In genomic region chr2:225598426-225598825, GRCh38 we compare ENCODE assay signal across 24 cellular contexts.
DNase-seq lines count a peak whose midpoint lies in the region; ATAC-seq, FAIRE-seq and TF ChIP-seq lines count a peak whose summit lies in the region.
"Had no signal": no experiment of that assay in that cellular context is flagged by ENCODE, and none has a peak within 500 bp of the region (broad histone marks: within the 10 kb centered on the region; RNA-seq: fewer than 3 reads in every experiment).

No MANE protein-coding gene starts in this region.

- H3K9me1 ChIP-seq in K562 (ENCODE audit: control insufficient read depth, insufficient read depth, low read length): no peaks in the 10 kb centered on the region

- in situ Hi-C loops in K562 (cut with MboI): no loop called here

- FAIRE-seq in TTC549 (lab: Jason Lieb, UNC): peak; percentile 40
- FAIRE-seq in K562 (lab: Jason Lieb, UNC): no peak
- FAIRE-seq: G401.6, GM12892 had no signal

- CTCF ChIA-PET in K562 (lab: Yijun Ruan, JAX; ENCODE audit: low intra/inter-chr PET ratio): no interaction called here

- H3K36me3 ChIP-seq in BLaER1: no peaks in the 10 kb centered on the region
- H3K36me3 ChIP-seq in K562 (ENCODE audit: control insufficient read depth, insufficient read depth, low read length): no peaks in the 10 kb centered on the region

- POLR2A ChIA-PET in K562 (lab: Yijun Ruan, JAX): interaction anchor here (1.3 kb wide), 1 partner anchor 12 kb away, joined by 3 read pairs; no protein-coding TSS in a partner anchor

- no peak for TF ChIP-seq RAD21 in K562 (CRISPR knock-in tag; conservative IDR thresholded peaks at IDR 0.05 in 1 of 2, IDR thresholded peaks at IDR 0.05 in 1 of 2)

- intact Hi-C loops in K562 (cut with micrococcal nuclease): no loop called here

- H3K9me3 ChIP-seq in BLaER1: peaks cover 7% of the 10 kb centered on the region
- peaks cover 1% of the 10 kb centered on the region; the same call in 1 of the 2 replicates for H3K9me3 ChIP-seq in K562 (replicated peaks; ENCODE audit: control insufficient read depth, insufficient read depth, low read depth, low read length)

- TF ChIP-seq POLR2A in K562 (conservative IDR thresholded peaks at IDR 0.05): no peak

- H3K27ac ChIP-seq in BLaER1 (no peak overlapping the region), K562 (ENCODE audit: extremely low read depth, low read depth, low read length) (no peak overlapping the region)
- H3K27ac ChIP-seq: C4-2B, HL-60 had no signal

- H3K4me3 ChIP-seq in BLaER1 (no peak overlapping the region), K562 (no peak overlapping the region)

- H3K4me1 ChIP-seq in BLaER1 (peaks cover 10% of the 10 kb centered on the region), K562 (replicated peaks in 1 of 2; ENCODE audit: control insufficient read depth in 2 of 2, insufficient read depth in 2 of 2, low read length in 2 of 2) (peaks cover 0 to 6% of the 10 kb centered on the region in 2 experiments; a peak in 1 of 5 replicates)

- peak overlapping the region; percentile 45; the same call in 1 of the 2 replicates for H3K4me2 ChIP-seq in BLaER1
- no peak overlapping the region for H3K4me2 ChIP-seq in K562 (ENCODE audit: insufficient read depth, low read length)

- no peaks in the 10 kb centered on the region for H3K79me2 ChIP-seq in K562 (ENCODE audit: control insufficient read depth, insufficient read depth, low read length)

- H3K9ac ChIP-seq in BLaER1 (no peak overlapping the region), K562 (ENCODE audit: insufficient read depth in 1 of 2, low read depth in 2 of 2, low read length in 2 of 2) (no peak overlapping the region)

- H3K27me3 ChIP-seq in BLaER1 (no peaks in the 10 kb centered on the region), K562 (ENCODE audit: control insufficient read depth in 2 of 2, insufficient read depth in 2 of 2, low read length in 2 of 2) (no peaks in the 10 kb centered on the region)

- no TSS peak for BruUV-seq in K562 (replicated peaks; lab: Mats Ljungman, UMichigan)

- ATAC-seq in K562 (no peak), HG02623 (IDR thresholded peaks at IDR 0.05; ENCODE audit: unreplicated experiment) (no peak), GM19395 (IDR thresholded peaks at IDR 0.05; ENCODE audit: unreplicated experiment) (no peak), GM19351 (IDR thresholded peaks at IDR 0.05; ENCODE audit: unreplicated experiment) (no peak), HG03039 (IDR thresholded peaks at IDR 0.05; ENCODE audit: unreplicated experiment) (no peak)
- ATAC-seq: Panc1 had no signal

- DNase-seq in K562 (ENCODE audit: extremely low read depth in 1 of 4, low spot score in 3 of 4) (no peak), iris pigment epithelial cell (ENCODE audit: low read depth) (peak; percentile 25)
- DNase-seq: 8988T; Calu3; CD8-positive, alpha-beta memory T cell; H7; KG1; NCI-H1092; NCI-H1436; NCI-H1930; NCI-H2227 treated with DMSO at 0.1 percent for 48 hours; NCI-H510A; SIG-M5 had no signal

- TF ChIP-seq CTCF in K562 (IDR thresholded peaks at IDR 0.05 in 2 of 3, conservative IDR thresholded peaks at IDR 0.05 in 1 of 3; ENCODE audit: insufficient read depth in 2 of 3, low read depth in 1 of 3, low read length in 3 of 3): no peak

- H2AFZ ChIP-seq in K562 (ENCODE audit: low read depth, low read length): peak overlapping the region; percentile 68

- TF ChIP-seq EP300 in K562 (IDR thresholded peaks at IDR 0.05; ENCODE audit: low read length): no peak

- H4K20me1 ChIP-seq in BLaER1 (no peaks in the 10 kb centered on the region), K562 (replicated peaks; ENCODE audit: control insufficient read depth, insufficient read depth, low read length) (no peaks in the 10 kb centered on the region)

TF ChIP-seq in K562, 482 proteins besides CTCF, POLR2A, EP300 and RAD21:
- TF ChIP-seq RUNX1 (IDR thresholded peaks at IDR 0.05; ENCODE audit: low read depth) (no peak), GTF2F1 (IDR thresholded peaks at IDR 0.05; ENCODE audit: low read depth, low read length) (no peak), EGR1 (conservative IDR thresholded peaks at IDR 0.05) (no peak), ZNF232 (CRISPR knock-in tag; IDR thresholded peaks at IDR 0.05) (no peak), ARID3B (CRISPR knock-in tag; IDR thresholded peaks at IDR 0.05; ENCODE audit: borderline replicate concordance) (no peak), ARHGAP35 (IDR thresholded peaks at IDR 0.05; ENCODE audit: partially characterized antibody) (no peak), ILK (tag; IDR thresholded peaks at IDR 0.05; ENCODE audit: borderline replicate concordance, low read depth) (no peak), ZNF408 (CRISPR knock-in tag; IDR thresholded peaks at IDR 0.05; ENCODE audit: low read depth) (no peak), KLF13 (tag; IDR thresholded peaks at IDR 0.05; ENCODE audit: borderline replicate concordance, low read depth) (no peak), U2AF2 (optimal IDR thresholded peaks at IDR 0.05; ENCODE audit: low read depth, low read length) (no peak), MTA1 (IDR thresholded peaks at IDR 0.05; ENCODE audit: borderline replicate concordance) (no peak), SRF (CRISPR knock-in tag; IDR thresholded peaks at IDR 0.05) (no peak), ZC3H11A (IDR thresholded peaks at IDR 0.05; ENCODE audit: low read depth, low read length) (no peak), NONO (IDR thresholded peaks at IDR 0.05; ENCODE audit: low read depth in 2 of 2, low read length in 1 of 2) (no peak), ZNF143 (CRISPR knock-in tag; IDR thresholded peaks at IDR 0.05) (no peak), PHF8 (IDR thresholded peaks at IDR 0.05; ENCODE audit: borderline replicate concordance, low read length) (no peak), NFATC3 (IDR thresholded peaks at IDR 0.05) (no peak), HES1 (IDR thresholded peaks at IDR 0.05; ENCODE audit: low read depth) (no peak), ZEB2 (IDR thresholded peaks at IDR 0.05) (no peak)
